Comparison of ENCODE assay signal across 9 cellular contexts in genomic region chr19:2703077-2703437, GRCh38. TPM values are rescaled to one million over a fixed set of nuclear protein-coding genes. Genes with fewer than 3 reads are reported as not detected.
A peak's percentile ranks its signal among the peaks of the same experiment; 100 is the strongest.
DNase-seq lines count a peak whose midpoint lies in the region; ATAC-seq, FAIRE-seq and TF ChIP-seq lines count a peak whose summit lies in the region.
"Had no signal": no experiment of that assay in that cellular context is flagged by ENCODE, and none has a peak within 500 bp of the region (broad histone marks: within the 10 kb centered on the region; RNA-seq: fewer than 3 reads in every experiment).

No MANE protein-coding gene starts in this region.

- H4K20me1 ChIP-seq in GM23338 (replicated peaks; ENCODE audit: insufficient read depth), result no peaks in the 10 kb centered on the region; the same call in 1 of the 2 replicates
- peaks cover 14% of the 10 kb centered on the region for H4K20me1 ChIP-seq in neural progenitor cell (ENCODE audit: low read depth)

- no peak overlapping the region for H3K9ac ChIP-seq in neural progenitor cell

- FAIRE-seq in A549 (lab: Jason Lieb, UNC), result no peak
- FAIRE-seq in GM12892 (lab: Jason Lieb, UNC), result no peak

- H3K79me2 ChIP-seq in GM23338 (replicated peaks; ENCODE audit: insufficient read depth), result no peaks in the 10 kb centered on the region
- H3K79me2 ChIP-seq in neural progenitor cell (ENCODE audit: low read depth), result no peaks in the 10 kb centered on the region

- H3K9me2 ChIP-seq in GM23338 (ENCODE audit: insufficient read depth), result peaks cover 6% of the 10 kb centered on the region; the same call in 1 of the 2 replicates

- no peaks in the 10 kb centered on the region for H3K36me3 ChIP-seq in GM23338 (ENCODE audit: insufficient read depth)
- H3K36me3 ChIP-seq in neural progenitor cell, result no peaks in the 10 kb centered on the region
- H3K36me3 ChIP-seq in aorta (ENCODE audit: control insufficient read depth in 1 of 2, insufficient read depth in 2 of 2, low read length in 1 of 2), result no peaks in the 10 kb centered on the region
- H3K36me3 ChIP-seq: colonic mucosa had no signal

- H3K4me1 Mint-ChIP-seq in GM23338 (peaks cover 9% of the 10 kb centered on the region), chondrocyte (ENCODE audit: low read depth) (peaks cover 2% of the 10 kb centered on the region), neural progenitor cell (peaks cover 17% of the 10 kb centered on the region)

- no peak for TF ChIP-seq RAD21 in A549 (conservative IDR thresholded peaks at IDR 0.05 in 1 of 2, IDR thresholded peaks at IDR 0.05 in 1 of 2)

- CTCF ChIA-PET in A549 (lab: Yijun Ruan, JAX), result interaction anchor here (1.6 kb wide), 1 partner anchor 55 kb away, joined by 3 read pairs; no protein-coding TSS in a partner anchor

- peak overlapping the region; percentile 59 for H3K4me3 Mint-ChIP-seq in GM23338
- H3K4me3 Mint-ChIP-seq in chondrocyte (ENCODE audit: unreplicated experiment), result peak overlapping the region; percentile 65
- H3K4me3 Mint-ChIP-seq in neural progenitor cell, result peak overlapping the region; percentile 84

- POLR2A ChIA-PET in A549 (lab: Yijun Ruan, JAX), result no interaction called here

- H3K27ac Mint-ChIP-seq in GM23338, result peak overlapping the region; percentile 62; the same call in 1 of the 2 replicates
- H3K27ac Mint-ChIP-seq in chondrocyte (ENCODE audit: unreplicated experiment), result no peak overlapping the region
- H3K27ac Mint-ChIP-seq in neural progenitor cell, result no peak overlapping the region

- peaks cover 27% of the 10 kb centered on the region for H3K27me3 ChIP-seq in GM23338 (ENCODE audit: insufficient read depth)
- H3K27me3 ChIP-seq in neural progenitor cell, result peaks cover 22% of the 10 kb centered on the region
- no peaks in the 10 kb centered on the region for H3K27me3 ChIP-seq in aorta (ENCODE audit: control insufficient read depth in 1 of 2, insufficient read depth in 2 of 2, low read length in 1 of 2)
- H3K27me3 ChIP-seq: colonic mucosa had no signal

- H3K27ac ChIP-seq in A549, result peak overlapping the region in 1 of 2 experiments; percentile 32; a peak in 1 of 6 replicates
- H3K27ac ChIP-seq in GM23338 (ENCODE audit: low read depth), result no peak overlapping the region
- H3K27ac ChIP-seq in neural progenitor cell, result no peak overlapping the region
- no peak overlapping the region for H3K27ac ChIP-seq in aorta (ENCODE audit: low read depth in 1 of 2, low read length in 2 of 2)
- H3K27ac ChIP-seq: colonic mucosa had no signal

- WGBS in A549 (ENCODE audit: missing lambda C conversion rate), result 50% methylated on average over 5 of the region's 5 CpGs
- 70 to 76% methylated on average over 5 of the region's 5 CpGs for WGBS in aorta, 2 donors

- DNase-seq in A549 (ENCODE audit: low read depth in 1 of 2, low spot score in 1 of 2), result no peak
- no peak for DNase-seq in GM23338 (ENCODE audit: low spot score)
- no peak for DNase-seq in chondrocyte (ENCODE audit: low spot score)
- DNase-seq in neural progenitor cell (ENCODE audit: low spot score), result no peak
- no peak for DNase-seq in GM12892 (ENCODE audit: insufficient read length)
- no peak for DNase-seq in activated effector memory CD4-positive, alpha-beta T cell treated with Interleukin-2 at 50 U/mL for 16 hours
- DNase-seq in aorta, result no peak

- no peak for TF ChIP-seq EP300 in A549 (IDR thresholded peaks at IDR 0.05)

- H3K4me2 ChIP-seq in A549 (peak overlapping the region; percentile 78), GM23338 (no peak overlapping the region), neural progenitor cell (no peak overlapping the region)

- no peak for TF ChIP-seq CTCF in A549 (IDR thresholded peaks at IDR 0.05)
- no peak for TF ChIP-seq CTCF in GM23338 (conservative IDR thresholded peaks at IDR 0.05; ENCODE audit: low read depth in 2 of 2)
- no peak for TF ChIP-seq CTCF in chondrocyte (IDR thresholded peaks at IDR 0.05)
- TF ChIP-seq CTCF in neural progenitor cell (IDR thresholded peaks at IDR 0.05), result no peak

- intact Hi-C loops in aorta (cut with DNase I), result loop anchor here in 1 of 2 donors (5.0 kb wide), 1 partner anchor 34 kb away; no protein-coding TSS in a partner anchor

- peaks cover 26% of the 10 kb centered on the region for H3K27me3 Mint-ChIP-seq in GM23338 (ENCODE audit: insufficient read depth, low read depth, poor library complexity)
- peaks cover 4% of the 10 kb centered on the region for H3K27me3 Mint-ChIP-seq in chondrocyte (ENCODE audit: low read depth)
- H3K27me3 Mint-ChIP-seq in neural progenitor cell (ENCODE audit: insufficient read depth, low read depth), result peaks cover 30% of the 10 kb centered on the region

- no peak for TF ChIP-seq POLR2A in A549 (IDR thresholded peaks at IDR 0.05; ENCODE audit: low read length)
- no peak for TF ChIP-seq POLR2A in GM12892 (IDR thresholded peaks at IDR 0.05; ENCODE audit: low read depth, low read length)

- no peaks in the 10 kb centered on the region for H3F3A ChIP-seq in GM23338 (replicated peaks; ENCODE audit: low read depth)
- peaks cover 13% of the 10 kb centered on the region for H3F3A ChIP-seq in neural progenitor cell (ENCODE audit: low read depth)

- ATAC-seq in A549, result no peak
- no peak for ATAC-seq in GM23338
- no peak for ATAC-seq in aorta (ENCODE audit: low FRiP score)
- no peak for ATAC-seq in esophagus mucosa

- H3K36me3 Mint-ChIP-seq in GM23338 (ENCODE audit: low read depth) (no peaks in the 10 kb centered on the region), chondrocyte (ENCODE audit: low read depth) (no peaks in the 10 kb centered on the region), neural progenitor cell (no peaks in the 10 kb centered on the region)

- no peaks in the 10 kb centered on the region for H3K9me3 Mint-ChIP-seq in GM23338
- H3K9me3 Mint-ChIP-seq in chondrocyte (ENCODE audit: low read depth), result no peaks in the 10 kb centered on the region
- no peaks in the 10 kb centered on the region for H3K9me3 Mint-ChIP-seq in neural progenitor cell

- no peaks in the 10 kb centered on the region for H3K4me1 ChIP-seq in A549
- H3K4me1 ChIP-seq in GM23338 (ENCODE audit: insufficient read depth), result peaks cover 11% of the 10 kb centered on the region
- peaks cover 4% of the 10 kb centered on the region for H3K4me1 ChIP-seq in neural progenitor cell
- H3K4me1 ChIP-seq in aorta (ENCODE audit: control insufficient read depth in 1 of 2, insufficient read depth in 2 of 2, low read length in 2 of 2), result no peaks in the 10 kb centered on the region
- H3K4me1 ChIP-seq: colonic mucosa had no signal

- H3K4me3 ChIP-seq in A549, result peak overlapping the region; percentile 49
- H3K4me3 ChIP-seq in GM23338, result peak overlapping the region; percentile 30; the same call in 1 of the 2 replicates
- H3K4me3 ChIP-seq in neural progenitor cell, result no peak overlapping the region
- H3K4me3 ChIP-seq in aorta (ENCODE audit: low read length in 2 of 2), result peak overlapping the region in 1 of 2 donors; percentile 14

- no peaks in the 10 kb centered on the region for H3K9me3 ChIP-seq in A549
- H3K9me3 ChIP-seq in neural progenitor cell (ENCODE audit: low read depth), result no peaks in the 10 kb centered on the region
- H3K9me3 ChIP-seq in aorta (ENCODE audit: control insufficient read depth, low read length), result no peaks in the 10 kb centered on the region
- H3K9me3 ChIP-seq: colonic mucosa had no signal

- H2AFZ ChIP-seq in GM23338, result peak overlapping the region; percentile 89; the same call in 1 of the 2 replicates
- no peak overlapping the region for H2AFZ ChIP-seq in neural progenitor cell (replicated peaks)

RNA-seq across cellular contexts. Expression of gene GNG7, which starts 0.6 kb away (rescaled TPM):
- polyA plus RNA-seq in A549 (2011; rRNA removed), result 0.04 and 0.08 TPM in 2 replicates
- 0.01 TPM in 2 replicates for polyA plus RNA-seq in A549 (2012; cell fraction: cytosol; rRNA removed)
- polyA plus RNA-seq in A549 (2012; cell fraction: nucleus; rRNA removed), result 0.04 TPM in 1 of 2 replicates, not detected in the other
- polyA plus RNA-seq in A549 (2017; fragmentation: RNase III; extraction: RNeasy Plus Mini Kit Qiagen cat#74134 plus additional on column Dnase treatment), result 0.06 to 0.08 TPM (median 0.07 TPM) in 3 replicates
- not detected in 2 replicates for polyA minus RNA-seq in A549 (2011; rRNA and poly(A)+ RNA removed)
- 5.4 and 8.3 TPM in 2 replicates for total RNA-seq in GM23338 (2014; rRNA removed; shearing (Covaris generic))
- 5.1 and 5.8 TPM in 2 replicates for polyA plus RNA-seq in GM23338 (2016; fragmentation: Nextera tagmentation; extraction: Ambion mirVana)
- total RNA-seq in chondrocyte, result 1.9 to 3.6 TPM (median 2.5 TPM) in 3 replicates
- 7.0 and 9.6 TPM in 2 replicates for total RNA-seq in neural progenitor cell (ENCODE audit: low replicate concordance)
- 7.9 TPM for polyA plus RNA-seq in GM12892 (2012; ENCODE audit: missing spikeins)
- 1 to 10 TPM; 2.4 to 6.0 TPM for total RNA-seq in aorta
- polyA plus RNA-seq in aorta, result 1 to 10 TPM in 1 of 2 donors, under 1 TPM in 1; 0.75 to 1.7 TPM
- total RNA-seq in esophagus mucosa, result 0.68 TPM

RNA-seq across cellular contexts. Expression of gene DIRAS1, which starts 18.1 kb away (rescaled TPM):
- polyA plus RNA-seq in A549 (2011; rRNA removed) (1.6 and 2.5 TPM in 2 replicates), A549 (2017; fragmentation: RNase III; extraction: RNeasy Plus Mini Kit Qiagen cat#74134 plus additional on column Dnase treatment) (2.6 to 4.3 TPM (median 3.7 TPM) in 3 replicates), GM23338 (2016; fragmentation: Nextera tagmentation; extraction: Ambion mirVana) (2.8 and 3.8 TPM in 2 replicates), aorta (under 1 TPM in 1 of 2 donors, not detected in 1; 0.13 TPM)
- 2.2 and 3.6 TPM in 2 replicates for polyA plus RNA-seq in A549 (2012; cell fraction: cytosol; rRNA removed)
- 3.3 and 3.5 TPM in 2 replicates for polyA plus RNA-seq in A549 (2012; cell fraction: nucleus; rRNA removed)
- polyA minus RNA-seq in A549 (2011; rRNA and poly(A)+ RNA removed), result 1.4 and 1.8 TPM in 2 replicates
- 17.1 and 18.6 TPM in 2 replicates for total RNA-seq in GM23338 (2014; rRNA removed; shearing (Covaris generic))
- total RNA-seq in chondrocyte (14.1 to 20.9 TPM (median 20.2 TPM) in 3 replicates), neural progenitor cell (ENCODE audit: low replicate concordance) (2.7 and 4.2 TPM in 2 replicates), aorta (1 to 10 TPM; 1.7 to 3.5 TPM), esophagus mucosa (1.00 TPM)
- polyA plus RNA-seq in GM12892 (2012; ENCODE audit: missing spikeins), result 0.42 TPM

RNA-seq across cellular contexts. Expression of gene SLC39A3, which starts 36.8 kb away (rescaled TPM):
- polyA plus RNA-seq in A549 (2011; rRNA removed) (29.6 and 38.1 TPM in 2 replicates), A549 (2017; fragmentation: RNase III; extraction: RNeasy Plus Mini Kit Qiagen cat#74134 plus additional on column Dnase treatment) (25.0 to 28.3 TPM (median 26.5 TPM) in 3 replicates), GM23338 (2016; fragmentation: Nextera tagmentation; extraction: Ambion mirVana) (30.9 and 33.5 TPM in 2 replicates), aorta (10 to 100 TPM in 1 of 2 donors, 1 to 10 TPM in 1; 6.0 to 19.6 TPM)
- 57.1 and 63.2 TPM in 2 replicates for polyA plus RNA-seq in A549 (2012; cell fraction: cytosol; rRNA removed)
- 45.5 and 47.7 TPM in 2 replicates for polyA plus RNA-seq in A549 (2012; cell fraction: nucleus; rRNA removed)
- 28.8 and 29.5 TPM in 2 replicates for polyA minus RNA-seq in A549 (2011; rRNA and poly(A)+ RNA removed)
- 46.5 and 47.4 TPM in 2 replicates for total RNA-seq in GM23338 (2014; rRNA removed; shearing (Covaris generic))
- total RNA-seq in chondrocyte (28.2 to 34.0 TPM (median 32.7 TPM) in 3 replicates), neural progenitor cell (ENCODE audit: low replicate concordance) (6.1 and 28.5 TPM in 2 replicates), aorta (10 to 100 TPM; 13.6 to 14.1 TPM), esophagus mucosa (21.0 TPM)
- 25.2 TPM for polyA plus RNA-seq in GM12892 (2012; ENCODE audit: missing spikeins)
